ENCODE assay signal across 12 cellular contexts in genomic region chr1:225897595-225898514, GRCh38. TPM values are rescaled to one million over a fixed set of nuclear protein-coding genes. Genes with fewer than 3 reads are reported as not detected.
DNase-seq lines count a peak whose midpoint lies in the region; ATAC-seq, FAIRE-seq and TF ChIP-seq lines count a peak whose summit lies in the region.
"Had no signal": no experiment of that assay in that cellular context is flagged by ENCODE, and none has a peak within 500 bp of the region (broad histone marks: within the 10 kb centered on the region; RNA-seq: fewer than 3 reads in every experiment).

No MANE protein-coding gene starts in this region.

- H3K4me1 ChIP-seq in right lobe of liver (peaks cover 0 to 13% (median 4%) of the 10 kb centered on the region in 4 donors), SJCRH30 (peaks cover 13% of the 10 kb centered on the region)
- H3K4me1 ChIP-seq: sigmoid colon had no signal

- intact Hi-C loops in right lobe of liver (cut with DNase I) = no loop called here

- CTCF ChIA-PET in activated CD8-positive, alpha-beta T cell treated with anti-CD3 and anti-CD28 coated beads, Interleukin-2, amount 10 ng/mL, durations not matched to agents 7 days and 5 days (lab: Charles Lee) = interaction anchor here (0.9 to 3.4 kb wide), 8 partner anchors 11 to 121 kb away, joined by 3 to 42 read pairs (median 4); partner anchors contain the start of genes PYCR2, SRP9 and TMEM63A

- H3K36me3 ChIP-seq in right lobe of liver (no peaks in the 10 kb centered on the region), SJCRH30 (no peaks in the 10 kb centered on the region)
- H3K36me3 ChIP-seq: sigmoid colon had no signal

- POLR2A ChIA-PET in activated CD8-positive, alpha-beta T cell treated with anti-CD3 and anti-CD28 coated beads, Interleukin-2, amount 10 ng/mL, durations not matched to agents 7 days and 5 days (lab: Charles Lee) = interaction anchor here (0.5 to 3.1 kb wide), 9 partner anchors 13 to 453 kb away, joined by 3 to 29 read pairs (median 4); partner anchors contain the start of genes PYCR2, SRP9 and TMEM63A

- no peaks in the 10 kb centered on the region for H3K27me3 ChIP-seq in right lobe of liver
- no peaks in the 10 kb centered on the region for H3K27me3 ChIP-seq in SJCRH30
- H3K27me3 ChIP-seq: sigmoid colon had no signal

- no peak for TF ChIP-seq CTCF in right lobe of liver (IDR thresholded peaks at IDR 0.05)

- peaks cover 16% of the 10 kb centered on the region for H3K27me3 Mint-ChIP-seq in activated CD8-positive, alpha-beta T cell treated with anti-CD3 and anti-CD28 coated beads, Interleukin-2, amount 10 ng/mL, durations not matched to agents 7 days and 5 days (ENCODE audit: low read depth)

- peaks cover 42% of the 10 kb centered on the region for H3K4me1 Mint-ChIP-seq in activated CD8-positive, alpha-beta T cell treated with anti-CD3 and anti-CD28 coated beads, Interleukin-2, amount 10 ng/mL, durations not matched to agents 7 days and 5 days (ENCODE audit: low read depth)

- DNase-seq in COR-L47 (lab: John Stamatoyannopoulos, UW) (peak; percentile 39), NCI-H1436 (lab: John Stamatoyannopoulos, UW) (peak; percentile 52), right lobe of liver (peak in 1 of 3 donors; percentile 44), H54 (ENCODE audit: insufficient read length, low spot score) (no peak), SJCRH30 (no peak)
- peak; percentile 40 for DNase-seq in activated CD8-positive, alpha-beta T cell treated with anti-CD3 and anti-CD28 coated beads, Interleukin-2, amount 10 ng/mL, durations not matched to agents 7 days and 5 days
- DNase-seq: amniotic stem cell, sigmoid colon had no signal

- no peaks in the 10 kb centered on the region for H3K36me3 Mint-ChIP-seq in activated CD8-positive, alpha-beta T cell treated with anti-CD3 and anti-CD28 coated beads, Interleukin-2, amount 10 ng/mL, durations not matched to agents 7 days and 5 days (ENCODE audit: low read depth)

- 84% methylated on average over 13 of the region's 19 CpGs for WGBS in right lobe of liver (ENCODE audit: insufficient coverage, low coverage, low lambda C conversion rate, missing lambda C conversion rate)

- FAIRE-seq in H54 (lab: Jason Lieb, UNC) = no peak
- FAIRE-seq: G401.6 had no signal

- peak overlapping the region; percentile 80 for H3K27ac Mint-ChIP-seq in activated CD8-positive, alpha-beta T cell treated with anti-CD3 and anti-CD28 coated beads, Interleukin-2, amount 10 ng/mL, durations not matched to agents 7 days and 5 days

- no peak overlapping the region for H3K4me3 ChIP-seq in right lobe of liver
- H3K4me3 ChIP-seq in SJCRH30 = no peak overlapping the region
- H3K4me3 ChIP-seq: sigmoid colon had no signal

- no peak for ATAC-seq in activated CD8-positive, alpha-beta T cell treated with anti-CD3 and anti-CD28 coated beads, Interleukin-2, amount 10 ng/mL, durations not matched to agents 7 days and 5 days
- ATAC-seq in right lobe of liver = no peak
- no peak for ATAC-seq in HG03521 (IDR thresholded peaks at IDR 0.05; ENCODE audit: unreplicated experiment)
- no peak for ATAC-seq in GM21529 (IDR thresholded peaks at IDR 0.05; ENCODE audit: unreplicated experiment)

- TF ChIP-seq POLR2A in right lobe of liver (IDR thresholded peaks at IDR 0.05) (no peak), H54 (IDR thresholded peaks at IDR 0.05; ENCODE audit: low read depth, low read length) (no peak)

- peak overlapping the region; percentile 38 to 51 (median 41) for H3K27ac ChIP-seq in right lobe of liver
- no peak overlapping the region for H3K27ac ChIP-seq in SJCRH30
- H3K27ac ChIP-seq: sigmoid colon had no signal

- H3K9me3 Mint-ChIP-seq in activated CD8-positive, alpha-beta T cell treated with anti-CD3 and anti-CD28 coated beads, Interleukin-2, amount 10 ng/mL, durations not matched to agents 7 days and 5 days (ENCODE audit: insufficient read depth) = no peaks in the 10 kb centered on the region

- peak overlapping the region; percentile 56 for H3K4me3 Mint-ChIP-seq in activated CD8-positive, alpha-beta T cell treated with anti-CD3 and anti-CD28 coated beads, Interleukin-2, amount 10 ng/mL, durations not matched to agents 7 days and 5 days

- H3K9me3 ChIP-seq in right lobe of liver (no peaks in the 10 kb centered on the region), SJCRH30 (replicated peaks) (no peaks in the 10 kb centered on the region)
- H3K9me3 ChIP-seq: sigmoid colon had no signal

RNA-seq across cellular contexts. Expression of gene LEFTY1, which starts 8.9 kb away (rescaled TPM):
- not detected for total RNA-seq in activated CD8-positive, alpha-beta T cell treated with anti-CD3 and anti-CD28 coated beads, Interleukin-2, amount 10 ng/mL, durations not matched to agents 7 days and 5 days
- total RNA-seq in right lobe of liver = 1 to 10 TPM in 1 of 6 experiments, under 1 TPM in 3, not detected in 2; 0.29 to 1.1 (median 0.54) TPM
- total RNA-seq in SJCRH30 (2014; rRNA removed; shearing (Covaris generic)) = 16.7 and 19.4 TPM in 2 replicates
- total RNA-seq: kidney epithelial cell, sigmoid colon had no signal

RNA-seq across cellular contexts. Expression of gene TMEM63A, which starts 15.7 kb away (rescaled TPM):
- 10 to 100 TPM; 83.5 to 85.8 TPM for total RNA-seq in activated CD8-positive, alpha-beta T cell treated with anti-CD3 and anti-CD28 coated beads, Interleukin-2, amount 10 ng/mL, durations not matched to agents 7 days and 5 days
- 10 to 100 TPM; 32.1 to 81.5 (median 44.9) TPM for total RNA-seq in right lobe of liver
- total RNA-seq in SJCRH30 (2014; rRNA removed; shearing (Covaris generic)) = 13.5 and 20.4 TPM in 2 replicates

RNA-seq across cellular contexts. Expression of gene PYCR2, which starts 26.2 kb away (rescaled TPM):
- total RNA-seq in activated CD8-positive, alpha-beta T cell treated with anti-CD3 and anti-CD28 coated beads, Interleukin-2, amount 10 ng/mL, durations not matched to agents 7 days and 5 days = 100 to 1,000 TPM; 122 to 126 TPM
- total RNA-seq in right lobe of liver = 10 to 100 TPM; 20.0 to 42.6 (median 24.9) TPM
- 46.0 and 51.1 TPM in 2 replicates for total RNA-seq in SJCRH30 (2014; rRNA removed; shearing (Covaris generic))

RNA-seq across cellular contexts. Expression of gene LEFTY2, which starts 43.2 kb away (rescaled TPM):
- not detected for total RNA-seq in activated CD8-positive, alpha-beta T cell treated with anti-CD3 and anti-CD28 coated beads, Interleukin-2, amount 10 ng/mL, durations not matched to agents 7 days and 5 days
- total RNA-seq in right lobe of liver = under 1 TPM in 1 of 6 experiments, not detected in 5; 0.31 TPM
- 0.56 and 0.77 TPM in 2 replicates for total RNA-seq in SJCRH30 (2014; rRNA removed; shearing (Covaris generic))
- total RNA-seq: kidney epithelial cell had no signal

Comparison
In these comparisons a context has a peak if more than half of its experiments do, and no peak if none do; other contexts are left out.
1. DNase-seq: peak in COR-L47 (single experiment), NCI-H1436 (single experiment) and activated CD8-positive, alpha-beta T cell treated with anti-CD3 and anti-CD28 coated beads, Interleukin-2, amount 10 ng/mL, durations not matched to agents 7 days and 5 days (single experiment); none in H54 (single experiment) and SJCRH30 (0 of 2).